ENCODE assay signal across 11 cellular contexts in the genomic region with DNA sequence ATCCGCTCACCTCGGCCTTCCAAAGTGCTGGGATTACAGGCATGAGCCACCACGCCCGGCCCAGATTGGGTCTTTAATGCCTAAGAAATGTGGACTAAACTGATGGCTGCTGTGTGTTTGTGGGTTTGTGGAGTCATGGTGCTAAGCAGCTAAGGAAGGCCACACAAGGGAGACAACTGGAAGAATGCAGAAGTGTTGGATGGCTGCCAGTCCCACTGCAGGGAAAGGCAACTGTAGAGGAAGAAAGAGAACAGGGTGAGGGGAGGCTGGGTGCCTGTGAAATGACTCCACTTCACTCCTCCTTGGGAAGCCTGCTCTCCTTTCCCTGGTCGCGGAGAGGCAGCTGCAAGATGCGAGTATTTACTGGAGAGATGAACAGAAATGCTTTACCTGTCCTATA. TPM values are rescaled to one million over a fixed set of nuclear protein-coding genes. Genes with fewer than 3 reads are reported as not detected.
DNase-seq lines count a peak whose midpoint lies in the region; ATAC-seq and TF ChIP-seq lines count a peak whose summit lies in the region.
"Had no signal": no experiment of that assay in that cellular context is flagged by ENCODE, and none has a peak within 500 bp of the region (broad histone marks: within the 10 kb centered on the region; RNA-seq: fewer than 3 reads in every experiment).

No MANE protein-coding gene starts in this region.

- no peaks in the 10 kb centered on the region for H3K36me3 ChIP-seq in right atrium auricular region

- no peak overlapping the region for H3K9ac ChIP-seq in H9 (ENCODE audit: extremely low read depth, insufficient read length, low read length)

- no peak overlapping the region for H2BK20ac ChIP-seq in H9 (ENCODE audit: low read depth, low read length, poor library complexity, severe bottlenecking)

- H2BK12ac ChIP-seq in H9 (ENCODE audit: insufficient read length, low read depth, low read length) = no peak overlapping the region

- H3T11ph ChIP-seq in H9 (ENCODE audit: low read length) = no peak overlapping the region

- no peak overlapping the region for H3K14ac ChIP-seq in H9 (ENCODE audit: insufficient read depth, low read length)

- no peaks in the 10 kb centered on the region for H3K36me3 Mint-ChIP-seq in H9 (ENCODE audit: insufficient read depth in 1 of 3, low read depth in 3 of 3)
- H3K36me3 Mint-ChIP-seq: activated naive CD4-positive, alpha-beta T cell treated with anti-CD3 and anti-CD28 coated beads, Interleukin-2, amount 10 ng/mL, durations not matched to agents 7 days and 5 days had no signal

- no peak overlapping the region for H2BK120ac ChIP-seq in H9 (ENCODE audit: low read depth, low read length, poor library complexity, severe bottlenecking)

- no peak overlapping the region for H3K18ac ChIP-seq in H9 (ENCODE audit: insufficient read length, low read depth, low read length)

- H3K27me3 Mint-ChIP-seq in H9 (ENCODE audit: low read depth) = no peaks in the 10 kb centered on the region; the same call in none of the 2 replicates

- TF ChIP-seq CTCF in right atrium auricular region (IDR thresholded peaks at IDR 0.05) (no peak), astrocyte of the cerebellum (IDR thresholded peaks at IDR 0.05; ENCODE audit: low read depth, low read length, missing control alignments) (no peak), H9 (conservative IDR thresholded peaks at IDR 0.05) (no peak)

- H2BK5ac ChIP-seq in H9 (ENCODE audit: insufficient read length, low read length) = no peak overlapping the region

- no peaks in the 10 kb centered on the region for H3K79me2 ChIP-seq in H9 (ENCODE audit: insufficient read depth, low read length)

- H3K4me2 ChIP-seq in H9 (ENCODE audit: insufficient read depth, insufficient read length, low read length) = no peak overlapping the region

- no peak overlapping the region for H3K23ac ChIP-seq in H9 (ENCODE audit: insufficient read length, low read depth, low read length)

- H4K5ac ChIP-seq in H9 (ENCODE audit: insufficient read length, low read depth, low read length) = no peak overlapping the region

- H3K4ac ChIP-seq in H9 (ENCODE audit: low read depth, low read length) = no peak overlapping the region

- no peaks in the 10 kb centered on the region for H4K20me1 ChIP-seq in H9 (ENCODE audit: control insufficient read depth, insufficient read depth, insufficient read length)

- peaks cover 8 to 12% of the 10 kb centered on the region in 2 experiments for H3K4me1 Mint-ChIP-seq in H9

- no peaks in the 10 kb centered on the region for H3K27me3 ChIP-seq in right atrium auricular region
- no peaks in the 10 kb centered on the region for H3K27me3 ChIP-seq in H9 (ENCODE audit: insufficient read depth, low read length)

- intact Hi-C loops in Right ventricle myocardium inferior (cut with DNase I) = no loop called here

- no peak overlapping the region for H3K56ac ChIP-seq in H9 (ENCODE audit: insufficient read length, low read depth, low read length)

- H3K9me3 ChIP-seq in right atrium auricular region (no peaks in the 10 kb centered on the region), H9 (ENCODE audit: control insufficient read depth, low read depth, low read length) (no peaks in the 10 kb centered on the region)

- no peaks in the 10 kb centered on the region for H3K9me3 Mint-ChIP-seq in H9
- H3K9me3 Mint-ChIP-seq: activated CD4-positive, alpha-beta T cell treated with anti-CD3 and anti-CD28 coated beads, Interleukin-2, amount 10 ng/mL, durations not matched to agents 24 days and 14 days; activated naive CD4-positive, alpha-beta T cell treated with anti-CD3 and anti-CD28 coated beads, Interleukin-2, amount 10 ng/mL, durations not matched to agents 7 days and 5 days; effector memory CD8-positive, alpha-beta T cell had no signal

- H3K4me3 ChIP-seq in right atrium auricular region = no peak overlapping the region
- H3K4me3 ChIP-seq in astrocyte of the cerebellum (ENCODE audit: low read depth, low read length) = no peak overlapping the region

- H2BK15ac ChIP-seq in H9 (ENCODE audit: low read depth, low read length) = no peak overlapping the region

- H3K27ac ChIP-seq in right atrium auricular region (no peak overlapping the region), H9 (ENCODE audit: insufficient read length, low read depth, low read length) (no peak overlapping the region)

- H3K23me2 ChIP-seq in H9 (ENCODE audit: insufficient read length, low read depth, low read length, poor library complexity, severe bottlenecking) = no peaks in the 10 kb centered on the region

- in situ Hi-C loops in astrocyte of the cerebellum (cut with HindIII; ENCODE audit: low sequenced_read_pairs) = no loop called here

- peaks cover 0 to 8% of the 10 kb centered on the region in 2 donors for H3K4me1 ChIP-seq in right atrium auricular region
- no peaks in the 10 kb centered on the region for H3K4me1 ChIP-seq in H9 (ENCODE audit: insufficient read depth, low read length)

- H3K4me3 Mint-ChIP-seq in H9 = no peak overlapping the region
- H3K4me3 Mint-ChIP-seq: activated CD4-positive, alpha-beta T cell treated with anti-CD3 and anti-CD28 coated beads, Interleukin-2, amount 10 ng/mL, durations not matched to agents 24 days and 14 days; activated naive CD4-positive, alpha-beta T cell treated with anti-CD3 and anti-CD28 coated beads, Interleukin-2, amount 10 ng/mL, durations not matched to agents 7 days and 5 days; effector memory CD8-positive, alpha-beta T cell had no signal

- peak overlapping the region in 1 of 3 experiments; percentile 50; a peak in 1 of 7 replicates for H3K27ac Mint-ChIP-seq in H9
- H3K27ac Mint-ChIP-seq: activated CD4-positive, alpha-beta T cell treated with anti-CD3 and anti-CD28 coated beads, Interleukin-2, amount 10 ng/mL, durations not matched to agents 24 days and 14 days; activated naive CD4-positive, alpha-beta T cell treated with anti-CD3 and anti-CD28 coated beads, Interleukin-2, amount 10 ng/mL, durations not matched to agents 7 days and 5 days; effector memory CD8-positive, alpha-beta T cell had no signal

- H4K91ac ChIP-seq in H9 (ENCODE audit: insufficient read length, low read depth, low read length) = no peak overlapping the region

- no peak overlapping the region for H2AFZ ChIP-seq in H9 (ENCODE audit: low read length)

- no CpG with 5 or more reads among the region's 7 CpGs for WGBS in H9 (ENCODE audit: extremely low coverage, insufficient read length, low lambda C conversion rate)

- H4K8ac ChIP-seq in H9 (replicated peaks; ENCODE audit: insufficient read length, low read depth, low read length) = no peak overlapping the region

- peak; percentile 68 for DNase-seq in Right ventricle myocardium inferior (ENCODE audit: missing footprints)
- no peak for DNase-seq in right atrium auricular region (ENCODE audit: low spot score)
- DNase-seq in astrocyte of the cerebellum (ENCODE audit: low read depth) = peak; percentile 50
- peak; percentile 18 for DNase-seq in kidney glomerular epithelial cell (lab: John Stamatoyannopoulos, UW)
- DNase-seq in globus pallidus (ENCODE audit: low spot score) = no peak
- no peak for DNase-seq in GOT3 (lab: John Stamatoyannopoulos, UW)
- no peak for DNase-seq in H9
- DNase-seq: activated CD4-positive, alpha-beta T cell treated with anti-CD3 and anti-CD28 coated beads, Interleukin-2, amount 10 ng/mL, durations not matched to agents 24 days and 14 days; activated naive CD4-positive, alpha-beta T cell treated with anti-CD3 and anti-CD28 coated beads, Interleukin-2, amount 10 ng/mL, durations not matched to agents 7 days and 5 days; effector memory CD8-positive, alpha-beta T cell had no signal

- ATAC-seq in Right ventricle myocardium inferior (peak; percentile 34), GM19328 (IDR thresholded peaks at IDR 0.05; ENCODE audit: unreplicated experiment) (no peak)
- ATAC-seq: effector memory CD8-positive, alpha-beta T cell had no signal

- H3K79me1 ChIP-seq in H9 (ENCODE audit: insufficient read depth, low read depth, low read length, poor library complexity, severe bottlenecking) = no peaks in the 10 kb centered on the region

- H2AK5ac ChIP-seq in H9 (ENCODE audit: insufficient read length, low read length) = no peak overlapping the region

RNA-seq across cellular contexts. Expression of a gene that starts 23.5 kb away (rescaled TPM):
- 16.1 TPM for total RNA-seq in Right ventricle myocardium inferior
- 10 to 100 TPM; 12.3 to 18.0 TPM for total RNA-seq in right atrium auricular region
- total RNA-seq in H9 (2021) = 32.8 and 33.2 TPM in 2 replicates

Comparison
In these comparisons a context has a peak if more than half of its experiments do, and no peak if none do; other contexts are left out.
1. DNase-seq: peak in Right ventricle myocardium inferior (single experiment), astrocyte of the cerebellum (single experiment) and kidney glomerular epithelial cell (single experiment); none in right atrium auricular region (single experiment), globus pallidus (single experiment), GOT3 (single experiment) and H9 (single experiment).